ENCODE assay signal across 8 cellular contexts in genomic region chr7:88217675-88218427, GRCh38. TPM values are rescaled to one million over a fixed set of nuclear protein-coding genes. Genes with fewer than 3 reads are reported as not detected.
DNase-seq lines count a peak whose midpoint lies in the region; ATAC-seq, FAIRE-seq and TF ChIP-seq lines count a peak whose summit lies in the region.

No MANE protein-coding gene starts in this region.

- FAIRE-seq in A549 (lab: Jason Lieb, UNC): no peak

- POLR2A ChIA-PET in A549 (lab: Yijun Ruan, JAX): no interaction called here

- ATAC-seq in A549 (no peak), GM18868 (IDR thresholded peaks at IDR 0.05; ENCODE audit: unreplicated experiment) (peak; percentile 64), HG03025 (IDR thresholded peaks at IDR 0.05; ENCODE audit: low FRiP score, unreplicated experiment) (peak; percentile 74)

- no peak for TF ChIP-seq EP300 in A549 (IDR thresholded peaks at IDR 0.05)
- TF ChIP-seq EP300 in suprapubic skin (IDR thresholded peaks at IDR 0.05): no peak

- DNase-seq in A549 (ENCODE audit: low read depth in 1 of 2, low spot score in 1 of 2) (no peak), Peyer's patch (no peak), fibroblast of lung (ENCODE audit: low read depth in 2 of 2) (peak in 1 of 2 donors; percentile 19), suprapubic skin (ENCODE audit: low spot score in 2 of 2) (no peak), HuH-7.5 (ENCODE audit: low spot score) (no peak), 8988T (no peak)

- no peak overlapping the region for H2AFZ ChIP-seq in fibroblast of lung (ENCODE audit: low read length)

- no peaks in the 10 kb centered on the region for H4K20me1 ChIP-seq in fibroblast of lung (ENCODE audit: control insufficient read depth, extremely low read depth, insufficient read depth, low read length)

- H3K9me3 ChIP-seq in A549 (no peaks in the 10 kb centered on the region), Peyer's patch (no peaks in the 10 kb centered on the region), fibroblast of lung (ENCODE audit: control insufficient read depth, insufficient read depth, low read depth, low read length) (no peaks in the 10 kb centered on the region), suprapubic skin (no peaks in the 10 kb centered on the region)

- H3K36me3 ChIP-seq in Peyer's patch: peaks cover 0 to 41% (median 0%) of the 10 kb centered on the region in 3 donors
- peaks cover 2% of the 10 kb centered on the region for H3K36me3 ChIP-seq in fibroblast of lung (ENCODE audit: control insufficient read depth, insufficient read depth, low read length)
- H3K36me3 ChIP-seq in suprapubic skin: peaks cover 30% of the 10 kb centered on the region

- H3K27ac ChIP-seq in A549 (no peak overlapping the region), Peyer's patch (peak overlapping the region; percentile 80 to 91 (median 86)), fibroblast of lung (ENCODE audit: insufficient read depth, low read length) (no peak overlapping the region), suprapubic skin (no peak overlapping the region)

- TF ChIP-seq CTCF in A549 (IDR thresholded peaks at IDR 0.05) (no peak), Peyer's patch (IDR thresholded peaks at IDR 0.05) (no peak), fibroblast of lung (conservative IDR thresholded peaks at IDR 0.05 in 1 of 2, IDR thresholded peaks at IDR 0.05 in 1 of 2; ENCODE audit: low read depth in 1 of 2, low read length in 2 of 2) (no peak), suprapubic skin (IDR thresholded peaks at IDR 0.05) (no peak)

- no peak for TF ChIP-seq RAD21 in A549 (conservative IDR thresholded peaks at IDR 0.05 in 1 of 2, IDR thresholded peaks at IDR 0.05 in 1 of 2)

- H3K4me2 ChIP-seq in A549 (peak overlapping the region; percentile 99), fibroblast of lung (ENCODE audit: extremely low read depth, insufficient read depth, low read length) (peak overlapping the region; percentile 91)

- H3K4me3 ChIP-seq in A549: no peak overlapping the region; the same call in 2 of the 3 replicates
- peak overlapping the region in 3 of 4 donors; percentile 83 to 96 (median 92) for H3K4me3 ChIP-seq in Peyer's patch
- H3K4me3 ChIP-seq in fibroblast of lung (replicated peaks in 1 of 4; ENCODE audit: control extremely low read depth in 1 of 4, insufficient read depth in 1 of 4, low read depth in 3 of 4, low read length in 4 of 4): peak overlapping the region in 2 of 4 experiments; percentile 69 to 99
- peak overlapping the region; percentile 83 for H3K4me3 ChIP-seq in suprapubic skin

- CTCF ChIA-PET in A549 (lab: Yijun Ruan, JAX): interaction anchor here (0.8 to 2.5 kb wide), 4 partner anchors 8 to 48 kb away, joined by 3 to 11 read pairs (median 4); no protein-coding TSS in a partner anchor

- H3K4me1 ChIP-seq in A549 (peaks cover 17% of the 10 kb centered on the region), Peyer's patch (peaks cover 0 to 24% (median 2%) of the 10 kb centered on the region in 4 donors), fibroblast of lung (ENCODE audit: control insufficient read depth, extremely low read depth, insufficient read depth, low read length) (peaks cover 4% of the 10 kb centered on the region), suprapubic skin (peaks cover 19% of the 10 kb centered on the region)

- H3K79me2 ChIP-seq in fibroblast of lung (ENCODE audit: control insufficient read depth, insufficient read depth, low read length): peaks cover 22% of the 10 kb centered on the region

- H3K27me3 ChIP-seq in Peyer's patch (no peaks in the 10 kb centered on the region), fibroblast of lung (ENCODE audit: control insufficient read depth, insufficient read depth, low read length) (no peaks in the 10 kb centered on the region), suprapubic skin (no peaks in the 10 kb centered on the region)

- WGBS in A549 (ENCODE audit: missing lambda C conversion rate): 82% methylated on average over 1 of the region's 1 CpG
- 36% methylated on average over 1 of the region's 1 CpG for WGBS in suprapubic skin

- TF ChIP-seq POLR2A in A549 (IDR thresholded peaks at IDR 0.05; ENCODE audit: low read length) (no peak), Peyer's patch (IDR thresholded peaks at IDR 0.05) (no peak), suprapubic skin (IDR thresholded peaks at IDR 0.05) (no peak)

- no peak overlapping the region for H3K9ac ChIP-seq in fibroblast of lung (ENCODE audit: insufficient read depth, low read length)

TF ChIP-seq in A549, 52 proteins besides CTCF, POLR2A, EP300 and RAD21:
- no peak for TF ChIP-seq HES2 (IDR thresholded peaks at IDR 0.05)
- TF ChIP-seq JUNB (IDR thresholded peaks at IDR 0.05): no peak
- no peak for TF ChIP-seq ZSCAN20 (CRISPR knock-in tag; IDR thresholded peaks at IDR 0.05)
- no peak for TF ChIP-seq BCL3 (IDR thresholded peaks at IDR 0.05)
- no peak for TF ChIP-seq CHD2 (IDR thresholded peaks at IDR 0.05; ENCODE audit: low read length, partially characterized antibody)
- TF ChIP-seq USF2 (IDR thresholded peaks at IDR 0.05): no peak
- TF ChIP-seq ELK1 (IDR thresholded peaks at IDR 0.05; ENCODE audit: low read depth, low read length): no peak
- TF ChIP-seq MAFK (IDR thresholded peaks at IDR 0.05; ENCODE audit: partially characterized antibody): no peak
- TF ChIP-seq PHF8 (IDR thresholded peaks at IDR 0.05; ENCODE audit: borderline replicate concordance, low read depth): no peak
- TF ChIP-seq KDM1A (IDR thresholded peaks at IDR 0.05; ENCODE audit: low read depth): no peak
- TF ChIP-seq TFCP2L1 (CRISPR knock-in tag; IDR thresholded peaks at IDR 0.05): no peak
- no peak for TF ChIP-seq NR3C1 (IDR thresholded peaks at IDR 0.05)
- no peak for TF ChIP-seq RARB (CRISPR knock-in tag; IDR thresholded peaks at IDR 0.05)
- TF ChIP-seq GATA3 (IDR thresholded peaks at IDR 0.05; ENCODE audit: borderline replicate concordance): no peak
- TF ChIP-seq NPAS2 (CRISPR knock-in tag; IDR thresholded peaks at IDR 0.05; ENCODE audit: borderline replicate concordance): no peak
- no peak for TF ChIP-seq ZC3H11A (IDR thresholded peaks at IDR 0.05)
- TF ChIP-seq CEBPB (IDR thresholded peaks at IDR 0.05): no peak
- TF ChIP-seq FOSB (CRISPR knock-in tag; IDR thresholded peaks at IDR 0.05): no peak
- no peak for TF ChIP-seq HOXA7 (CRISPR knock-in tag; IDR thresholded peaks at IDR 0.05)
- no peak for TF ChIP-seq TP53 (CRISPR knock-in tag; IDR thresholded peaks at IDR 0.05)

RNA-seq across cellular contexts. Expression of gene SRI, which starts 2.0 kb away (rescaled TPM):
- polyA plus RNA-seq in A549 (2011; rRNA removed) (149 and 164 TPM in 2 replicates), A549 (2017; fragmentation: RNase III; extraction: RNeasy Plus Mini Kit Qiagen cat#74134 plus additional on column Dnase treatment) (87.2 to 92.1 TPM (median 89.0 TPM) in 3 replicates), fibroblast of lung (194 and 204 TPM in 2 replicates)
- polyA plus RNA-seq in A549 (2012; cell fraction: cytosol; rRNA removed): 92.0 and 93.0 TPM in 2 replicates
- 27.9 and 49.7 TPM in 2 replicates for polyA plus RNA-seq in A549 (2012; cell fraction: nucleus; rRNA removed)
- polyA minus RNA-seq in A549 (2011; rRNA and poly(A)+ RNA removed): 49.1 and 55.7 TPM in 2 replicates
- total RNA-seq in Peyer's patch (100 to 1,000 TPM; 158 to 281 (median 250) TPM), fibroblast of lung (75.1 and 76.3 TPM in 2 replicates), suprapubic skin (10 to 100 TPM; 36.7 to 50.6 (median 42.2) TPM)
- polyA plus RNA-seq in fibroblast of lung (2012): 156 and 169 TPM in 2 replicates
- 46.4 and 56.8 TPM in 2 replicates for polyA minus RNA-seq in fibroblast of lung (ENCODE audit: low replicate concordance)

Comparison
In these comparisons a context has a peak if more than half of its experiments do, and no peak if none do; other contexts are left out.
1. ATAC-seq: peak in GM18868 (single experiment) and HG03025 (single experiment); none in A549 (0 of 2).
2. H3K27ac ChIP-seq: peak in Peyer's patch (4 of 4); none in A549 (0 of 2), fibroblast of lung (single experiment) and suprapubic skin (single experiment).